In genomic region chr19:19501798-19502197, GRCh38 we compare ENCODE assay signal across 32 cellular contexts. TPM values are rescaled to one million over a fixed set of nuclear protein-coding genes. Genes with fewer than 3 reads are reported as not detected.
"Had no signal": no experiment of that assay in that cellular context is flagged by ENCODE, and none has a peak within 500 bp of the region (broad histone marks: within the 10 kb centered on the region; RNA-seq: fewer than 3 reads in every experiment).

No MANE protein-coding gene starts in this region.

- H3K4me3 ChIP-seq: coronary artery, dorsolateral prefrontal cortex had no signal

- H3K27ac ChIP-seq: brain microvascular endothelial cell, coronary artery, WERI-Rb-1 had no signal

- H3K4me1 Mint-ChIP-seq: activated B cell treated with CpG ODN at 0.5 μM for 24 hours; central memory CD8-positive, alpha-beta T cell; endodermal cell had no signal

- H3K27me3 Mint-ChIP-seq: activated B cell treated with CpG ODN at 0.5 μM for 24 hours; activated CD8-positive, alpha-beta T cell treated with anti-CD3 and anti-CD28 coated beads for 36 hours; activated naive CD8-positive, alpha-beta T cell; activated T-helper 17 cell treated with anti-CD3 and anti-CD28 coated beads, Interleukin-2, amount 50 U/mL, for 72 hours; central memory CD8-positive, alpha-beta T cell; dendritic cell treated with granulocyte-macrophage colony-stimulating factor and Interleukin-4, amounts not matched to agents 40 ng/mL and 50 ng/mL, for 4 days; T-helper 17 cell had no signal

- FAIRE-seq: astrocyte, bronchial epithelial cell, frontal cortex had no signal

- H3K27me3 ChIP-seq: brain microvascular endothelial cell, dorsolateral prefrontal cortex had no signal

- H3K36me3 Mint-ChIP-seq: activated naive CD8-positive, alpha-beta T cell had no signal

- H3K9me3 Mint-ChIP-seq: activated B cell treated with CpG ODN at 0.5 μM for 24 hours; activated CD8-positive, alpha-beta T cell treated with anti-CD3 and anti-CD28 coated beads for 36 hours; activated T-cell treated with anti-CD3 and anti-CD28 coated beads, Interleukin-2, amount 50 U/mL, for 4 hours; activated T-helper 17 cell treated with anti-CD3 and anti-CD28 coated beads, Interleukin-2, amount 50 U/mL, for 72 hours; central memory CD8-positive, alpha-beta T cell; dendritic cell treated with granulocyte-macrophage colony-stimulating factor and Interleukin-4, amounts not matched to agents 40 ng/mL and 50 ng/mL, for 4 days; endodermal cell; T-helper 2 cell treated with Interferon-gamma antibody and Interleukin-4, amounts not matched to agents 5 μg/mL and 100 μg/mL, for 36 hours had no signal

- H3K27ac Mint-ChIP-seq: activated B cell treated with CpG ODN at 0.5 μM for 24 hours; activated CD8-positive, alpha-beta T cell treated with anti-CD3 and anti-CD28 coated beads for 36 hours; activated naive CD8-positive, alpha-beta T cell; activated T-helper 17 cell treated with anti-CD3 and anti-CD28 coated beads, Interleukin-2, amount 50 U/mL, for 72 hours; dendritic cell treated with granulocyte-macrophage colony-stimulating factor and Interleukin-4, amounts not matched to agents 40 ng/mL and 50 ng/mL, for 4 days; endodermal cell; T-helper 2 cell treated with Interferon-gamma antibody and Interleukin-4, amounts not matched to agents 5 μg/mL and 100 μg/mL, for 36 hours had no signal

- ATAC-seq: activated CD4-positive, CD25-positive, alpha-beta regulatory T cell treated with anti-CD3 and anti-CD28 coated beads, Interleukin-2, amount 50 U/mL, for 24 hours; activated CD8-positive, alpha-beta T cell treated with anti-CD3 and anti-CD28 coated beads for 36 hours; activated T-cell treated with anti-CD3 and anti-CD28 coated beads, Interleukin-2, amount 50 U/mL, for 4 hours; activated T-helper 17 cell treated with anti-CD3 and anti-CD28 coated beads, Interleukin-2, amount 50 U/mL, for 72 hours; esophagus mucosa; T-helper 17 cell had no signal

- DNase-seq: activated B cell treated with CpG ODN at 0.5 μM for 24 hours; activated CD4-positive, alpha-beta T cell treated with anti-CD3 and anti-CD28 coated beads for 48 hours; activated CD4-positive, alpha-beta T cell treated with anti-CD3 and anti-CD28 coated beads, Interleukin-2, amount 50 U/mL, for 1 hour; activated CD4-positive, alpha-beta T cell treated with anti-CD3 and anti-CD28 coated beads, Interleukin-2, amount 50 U/mL, for 48 hours; activated CD8-positive, alpha-beta memory T cell treated with anti-CD3 and anti-CD28 coated beads for 24 hours; activated CD8-positive, alpha-beta T cell treated with anti-CD3 and anti-CD28 coated beads for 36 hours; activated effector memory CD4-positive, alpha-beta T cell treated with Interleukin-2 at 50 U/mL for 16 hours; activated gamma-delta T cell treated with Interleukin-2 at 50 U/mL for 16 hours; activated naive CD4-positive, alpha-beta T cell treated with anti-CD3 and anti-CD28 coated beads, Interleukin-2, amount 50 U/mL, for 16 hours; activated naive CD4-positive, alpha-beta T cell treated with Interleukin-2 at 50 U/mL for 16 hours; activated T-cell treated with anti-CD3 and anti-CD28 coated beads, Interleukin-2, amount 50 U/mL, for 4 hours; amniotic stem cell; brain microvascular endothelial cell; dorsolateral prefrontal cortex; effector memory CD4-positive, alpha-beta T cell; endodermal cell; foreskin fibroblast; T-helper 1 cell; T-helper 17 cell; T1000; WERI-Rb-1 had no signal

- H3K4me3 Mint-ChIP-seq: activated B cell treated with CpG ODN at 0.5 μM for 24 hours; activated CD8-positive, alpha-beta T cell treated with anti-CD3 and anti-CD28 coated beads for 36 hours; activated naive CD8-positive, alpha-beta T cell; activated T-cell treated with anti-CD3 and anti-CD28 coated beads, Interleukin-2, amount 50 U/mL, for 4 hours; activated T-helper 17 cell treated with anti-CD3 and anti-CD28 coated beads, Interleukin-2, amount 50 U/mL, for 72 hours; central memory CD8-positive, alpha-beta T cell; dendritic cell treated with granulocyte-macrophage colony-stimulating factor and Interleukin-4, amounts not matched to agents 40 ng/mL and 50 ng/mL, for 4 days; endodermal cell; T-helper 17 cell; T-helper 2 cell treated with Interferon-gamma antibody and Interleukin-4, amounts not matched to agents 5 μg/mL and 100 μg/mL, for 36 hours had no signal

RNA-seq across cellular contexts. Expression of gene CILP2, which starts 36.3 kb away (rescaled TPM):
- total RNA-seq: esophagus mucosa had no signal
